In the genomic region with DNA sequence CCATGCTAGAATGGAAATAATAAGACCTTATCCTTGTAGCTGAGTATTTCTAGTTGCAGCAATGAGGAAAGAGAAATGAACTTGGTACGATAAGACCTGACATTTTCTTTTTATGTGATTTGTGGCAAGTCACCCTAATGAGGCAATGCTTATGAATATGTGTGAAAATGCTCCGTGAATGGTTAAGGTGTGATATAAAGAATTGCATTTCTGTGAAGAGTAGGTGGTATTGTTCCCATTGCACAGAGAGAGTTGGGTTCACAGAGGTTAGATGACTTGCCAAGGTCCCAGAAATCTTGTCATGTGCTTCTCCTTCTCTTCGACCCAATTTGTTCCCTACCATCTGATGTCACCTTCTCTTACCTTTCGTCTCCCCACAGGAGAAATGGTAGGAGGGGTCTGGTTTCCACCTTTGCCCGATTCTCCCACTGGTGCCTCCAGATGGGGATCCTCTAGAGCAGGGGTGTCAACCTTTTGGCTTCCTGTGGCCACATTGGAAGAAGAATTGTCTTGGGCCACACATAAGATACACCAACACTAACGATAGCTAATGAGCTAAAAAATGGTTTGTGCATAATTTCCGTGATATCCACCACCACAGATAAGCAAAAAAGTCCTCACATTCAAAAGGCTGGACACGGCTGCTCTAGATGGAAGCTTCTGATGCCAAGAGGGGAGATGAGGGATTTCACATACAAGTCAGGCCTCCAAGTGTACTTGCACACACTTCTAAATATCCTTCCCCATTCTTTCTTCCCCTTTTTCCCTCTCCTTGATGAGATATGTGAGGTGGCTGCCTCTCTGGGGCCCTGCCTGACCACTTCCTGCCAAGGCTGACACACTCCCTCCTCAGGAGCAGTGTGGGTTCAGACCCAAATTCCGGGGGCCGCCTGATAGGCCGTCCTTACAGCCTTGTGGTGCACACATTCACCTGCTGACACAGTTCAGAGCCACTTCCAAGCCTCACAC, we compare ENCODE assay signal across 1 cellular context.
TF ChIP-seq lines count a peak whose summit lies in the region.

No MANE protein-coding gene starts in this region.

TF ChIP-seq in K562, 482 proteins besides CTCF, POLR2A, EP300 and RAD21 (continued from another document):
- TF ChIP-seq TEAD4 (IDR thresholded peaks at IDR 0.05; ENCODE audit: low read length) (peak; percentile 30; the same call in 1 of the 2 replicates), TEAD4 (CRISPR knock-in tag; IDR thresholded peaks at IDR 0.05; ENCODE audit: borderline replicate concordance) (no peak), E2F3 (CRISPR knock-in tag; IDR thresholded peaks at IDR 0.05) (0 out of 2 replicates have a peak, but pooled peaks have one; percentile 26), ZNF384 (IDR thresholded peaks at IDR 0.05; ENCODE audit: low read depth, low read length) (no peak), KLF6 (CRISPR knock-in tag; IDR thresholded peaks at IDR 0.05; ENCODE audit: borderline replicate concordance) (no peak), ERF (CRISPR knock-in tag; IDR thresholded peaks at IDR 0.05) (0 out of 2 replicates have a peak, but pooled peaks have one; percentile 45), GABPA (tag; conservative IDR thresholded peaks at IDR 0.05; ENCODE audit: low read depth) (peak; percentile 80), ZKSCAN3 (CRISPR knock-in tag; IDR thresholded peaks at IDR 0.05) (no peak), GABPB1 (CRISPR knock-in tag; IDR thresholded peaks at IDR 0.05) (peak; percentile 61), ZNF347 (CRISPR knock-in tag; IDR thresholded peaks at IDR 0.05; ENCODE audit: low read depth) (no peak), TOE1 (IDR thresholded peaks at IDR 0.05; ENCODE audit: borderline replicate concordance) (no peak), TOE1 (CRISPR knock-in tag; IDR thresholded peaks at IDR 0.05; ENCODE audit: borderline replicate concordance, low read depth) (no peak), RNF2 (IDR thresholded peaks at IDR 0.05) (peak; percentile 87; the same call in 1 of the 2 replicates), CREM (IDR thresholded peaks at IDR 0.05; ENCODE audit: low read depth) (0 out of 2 replicates have a peak, but pooled peaks have one; percentile 21), SPI1 (IDR thresholded peaks at IDR 0.05; ENCODE audit: borderline replicate concordance, low read depth, low read length) (peak; percentile 67; the same call in 1 of the 2 replicates), ESRRA (IDR thresholded peaks at IDR 0.05; ENCODE audit: borderline replicate concordance, low read depth) (no peak; the same call in 1 of the 2 replicates), SMARCE1 (IDR thresholded peaks at IDR 0.05) (peak; percentile 62; the same call in 1 of the 2 replicates), ZNF668 (CRISPR knock-in tag; IDR thresholded peaks at IDR 0.05) (no peak), FOSL1 (tag; conservative IDR thresholded peaks at IDR 0.05) (0 out of 2 replicates have a peak, but pooled peaks have one; percentile 12), MAZ (CRISPR knock-in tag; conservative IDR thresholded peaks at IDR 0.05 in 1 of 2, IDR thresholded peaks at IDR 0.05 in 1 of 2) (0 out of 4 replicates have a peak, but pooled peaks of 1 of the 2 experiments have one; percentile 28), YBX1 (IDR thresholded peaks at IDR 0.05) (no peak), CTBP1 (IDR thresholded peaks at IDR 0.05; ENCODE audit: borderline replicate concordance) (peak; percentile 32; the same call in 1 of the 2 replicates), SMAD4 (CRISPR knock-in tag; conservative IDR thresholded peaks at IDR 0.05) (peak; percentile 43; the same call in 1 of the 2 replicates), L3MBTL2 (IDR thresholded peaks at IDR 0.05) (peak; percentile 24; the same call in 1 of the 2 replicates)
- TF ChIP-seq, protein P1, sequence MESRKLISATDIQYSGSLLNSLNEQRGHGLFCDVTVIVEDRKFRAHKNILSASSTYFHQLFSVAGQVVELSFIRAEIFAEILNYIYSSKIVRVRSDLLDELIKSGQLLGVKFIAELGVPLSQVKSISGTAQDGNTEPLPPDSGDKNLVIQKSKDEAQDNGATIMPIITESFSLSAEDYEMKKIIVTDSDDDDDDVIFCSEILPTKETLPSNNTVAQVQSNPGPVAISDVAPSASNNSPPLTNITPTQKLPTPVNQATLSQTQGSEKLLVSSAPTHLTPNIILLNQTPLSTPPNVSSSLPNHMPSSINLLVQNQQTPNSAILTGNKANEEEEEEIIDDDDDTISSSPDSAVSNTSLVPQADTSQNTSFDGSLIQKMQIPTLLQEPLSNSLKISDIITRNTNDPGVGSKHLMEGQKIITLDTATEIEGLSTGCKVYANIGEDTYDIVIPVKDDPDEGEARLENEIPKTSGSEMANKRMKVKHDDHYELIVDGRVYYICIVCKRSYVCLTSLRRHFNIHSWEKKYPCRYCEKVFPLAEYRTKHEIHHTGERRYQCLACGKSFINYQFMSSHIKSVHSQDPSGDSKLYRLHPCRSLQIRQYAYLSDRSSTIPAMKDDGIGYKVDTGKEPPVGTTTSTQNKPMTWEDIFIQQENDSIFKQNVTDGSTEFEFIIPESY (CRISPR knock-in tag; IDR thresholded peaks at IDR 0.05): no peak
- TF ChIP-seq, protein P2, sequence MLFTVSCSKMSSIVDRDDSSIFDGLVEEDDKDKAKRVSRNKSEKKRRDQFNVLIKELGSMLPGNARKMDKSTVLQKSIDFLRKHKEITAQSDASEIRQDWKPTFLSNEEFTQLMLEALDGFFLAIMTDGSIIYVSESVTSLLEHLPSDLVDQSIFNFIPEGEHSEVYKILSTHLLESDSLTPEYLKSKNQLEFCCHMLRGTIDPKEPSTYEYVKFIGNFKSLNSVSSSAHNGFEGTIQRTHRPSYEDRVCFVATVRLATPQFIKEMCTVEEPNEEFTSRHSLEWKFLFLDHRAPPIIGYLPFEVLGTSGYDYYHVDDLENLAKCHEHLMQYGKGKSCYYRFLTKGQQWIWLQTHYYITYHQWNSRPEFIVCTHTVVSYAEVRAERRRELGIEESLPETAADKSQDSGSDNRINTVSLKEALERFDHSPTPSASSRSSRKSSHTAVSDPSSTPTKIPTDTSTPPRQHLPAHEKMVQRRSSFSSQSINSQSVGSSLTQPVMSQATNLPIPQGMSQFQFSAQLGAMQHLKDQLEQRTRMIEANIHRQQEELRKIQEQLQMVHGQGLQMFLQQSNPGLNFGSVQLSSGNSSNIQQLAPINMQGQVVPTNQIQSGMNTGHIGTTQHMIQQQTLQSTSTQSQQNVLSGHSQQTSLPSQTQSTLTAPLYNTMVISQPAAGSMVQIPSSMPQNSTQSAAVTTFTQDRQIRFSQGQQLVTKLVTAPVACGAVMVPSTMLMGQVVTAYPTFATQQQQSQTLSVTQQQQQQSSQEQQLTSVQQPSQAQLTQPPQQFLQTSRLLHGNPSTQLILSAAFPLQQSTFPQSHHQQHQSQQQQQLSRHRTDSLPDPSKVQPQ (CRISPR knock-in tag; IDR thresholded peaks at IDR 0.05; ENCODE audit: borderline replicate concordance): no peak
- TF ChIP-seq, protein P3, sequence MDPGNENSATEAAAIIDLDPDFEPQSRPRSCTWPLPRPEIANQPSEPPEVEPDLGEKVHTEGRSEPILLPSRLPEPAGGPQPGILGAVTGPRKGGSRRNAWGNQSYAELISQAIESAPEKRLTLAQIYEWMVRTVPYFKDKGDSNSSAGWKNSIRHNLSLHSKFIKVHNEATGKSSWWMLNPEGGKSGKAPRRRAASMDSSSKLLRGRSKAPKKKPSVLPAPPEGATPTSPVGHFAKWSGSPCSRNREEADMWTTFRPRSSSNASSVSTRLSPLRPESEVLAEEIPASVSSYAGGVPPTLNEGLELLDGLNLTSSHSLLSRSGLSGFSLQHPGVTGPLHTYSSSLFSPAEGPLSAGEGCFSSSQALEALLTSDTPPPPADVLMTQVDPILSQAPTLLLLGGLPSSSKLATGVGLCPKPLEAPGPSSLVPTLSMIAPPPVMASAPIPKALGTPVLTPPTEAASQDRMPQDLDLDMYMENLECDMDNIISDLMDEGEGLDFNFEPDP (CRISPR knock-in tag; IDR thresholded peaks at IDR 0.05): no peak
- TF ChIP-seq, protein P4, sequence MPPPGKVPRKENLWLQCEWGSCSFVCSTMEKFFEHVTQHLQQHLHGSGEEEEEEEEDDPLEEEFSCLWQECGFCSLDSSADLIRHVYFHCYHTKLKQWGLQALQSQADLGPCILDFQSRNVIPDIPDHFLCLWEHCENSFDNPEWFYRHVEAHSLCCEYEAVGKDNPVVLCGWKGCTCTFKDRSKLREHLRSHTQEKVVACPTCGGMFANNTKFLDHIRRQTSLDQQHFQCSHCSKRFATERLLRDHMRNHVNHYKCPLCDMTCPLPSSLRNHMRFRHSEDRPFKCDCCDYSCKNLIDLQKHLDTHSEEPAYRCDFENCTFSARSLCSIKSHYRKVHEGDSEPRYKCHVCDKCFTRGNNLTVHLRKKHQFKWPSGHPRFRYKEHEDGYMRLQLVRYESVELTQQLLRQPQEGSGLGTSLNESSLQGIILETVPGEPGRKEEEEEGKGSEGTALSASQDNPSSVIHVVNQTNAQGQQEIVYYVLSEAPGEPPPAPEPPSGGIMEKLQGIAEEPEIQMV (tag; conservative IDR thresholded peaks at IDR 0.05; ENCODE audit: low read depth): no peak
- TF ChIP-seq, protein P5, sequence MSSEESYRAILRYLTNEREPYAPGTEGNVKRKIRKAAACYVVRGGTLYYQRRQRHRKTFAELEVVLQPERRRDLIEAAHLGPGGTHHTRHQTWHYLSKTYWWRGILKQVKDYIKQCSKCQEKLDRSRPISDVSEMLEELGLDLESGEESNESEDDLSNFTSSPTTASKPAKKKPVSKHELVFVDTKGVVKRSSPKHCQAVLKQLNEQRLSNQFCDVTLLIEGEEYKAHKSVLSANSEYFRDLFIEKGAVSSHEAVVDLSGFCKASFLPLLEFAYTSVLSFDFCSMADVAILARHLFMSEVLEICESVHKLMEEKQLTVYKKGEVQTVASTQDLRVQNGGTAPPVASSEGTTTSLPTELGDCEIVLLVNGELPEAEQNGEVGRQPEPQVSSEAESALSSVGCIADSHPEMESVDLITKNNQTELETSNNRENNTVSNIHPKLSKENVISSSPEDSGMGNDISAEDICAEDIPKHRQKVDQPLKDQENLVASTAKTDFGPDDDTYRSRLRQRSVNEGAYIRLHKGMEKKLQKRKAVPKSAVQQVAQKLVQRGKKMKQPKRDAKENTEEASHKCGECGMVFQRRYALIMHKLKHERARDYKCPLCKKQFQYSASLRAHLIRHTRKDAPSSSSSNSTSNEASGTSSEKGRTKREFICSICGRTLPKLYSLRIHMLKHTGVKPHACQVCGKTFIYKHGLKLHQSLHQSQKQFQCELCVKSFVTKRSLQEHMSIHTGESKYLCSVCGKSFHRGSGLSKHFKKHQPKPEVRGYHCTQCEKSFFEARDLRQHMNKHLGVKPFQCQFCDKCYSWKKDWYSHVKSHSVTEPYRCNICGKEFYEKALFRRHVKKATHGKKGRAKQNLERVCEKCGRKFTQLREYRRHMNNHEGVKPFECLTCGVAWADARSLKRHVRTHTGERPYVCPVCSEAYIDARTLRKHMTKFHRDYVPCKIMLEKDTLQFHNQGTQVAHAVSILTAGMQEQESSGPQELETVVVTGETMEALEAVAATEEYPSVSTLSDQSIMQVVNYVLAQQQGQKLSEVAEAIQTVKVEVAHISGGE (CRISPR knock-in tag; IDR thresholded peaks at IDR 0.05): peak in 1 of 3 experiments; percentile 35; a peak in 1 of 6 replicates
- TF ChIP-seq, protein P6, sequence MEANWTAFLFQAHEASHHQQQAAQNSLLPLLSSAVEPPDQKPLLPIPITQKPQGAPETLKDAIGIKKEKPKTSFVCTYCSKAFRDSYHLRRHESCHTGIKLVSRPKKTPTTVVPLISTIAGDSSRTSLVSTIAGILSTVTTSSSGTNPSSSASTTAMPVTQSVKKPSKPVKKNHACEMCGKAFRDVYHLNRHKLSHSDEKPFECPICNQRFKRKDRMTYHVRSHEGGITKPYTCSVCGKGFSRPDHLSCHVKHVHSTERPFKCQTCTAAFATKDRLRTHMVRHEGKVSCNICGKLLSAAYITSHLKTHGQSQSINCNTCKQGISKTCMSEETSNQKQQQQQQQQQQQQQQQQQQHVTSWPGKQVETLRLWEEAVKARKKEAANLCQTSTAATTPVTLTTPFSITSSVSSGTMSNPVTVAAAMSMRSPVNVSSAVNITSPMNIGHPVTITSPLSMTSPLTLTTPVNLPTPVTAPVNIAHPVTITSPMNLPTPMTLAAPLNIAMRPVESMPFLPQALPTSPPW (CRISPR knock-in tag; IDR thresholded peaks at IDR 0.05): peak; percentile 24; the same call in 1 of the 2 replicates
- TF ChIP-seq, protein P7, sequence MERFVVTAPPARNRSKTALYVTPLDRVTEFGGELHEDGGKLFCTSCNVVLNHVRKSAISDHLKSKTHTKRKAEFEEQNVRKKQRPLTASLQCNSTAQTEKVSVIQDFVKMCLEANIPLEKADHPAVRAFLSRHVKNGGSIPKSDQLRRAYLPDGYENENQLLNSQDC (CRISPR knock-in tag; IDR thresholded peaks at IDR 0.05): no peak
- TF ChIP-seq, protein P8, sequence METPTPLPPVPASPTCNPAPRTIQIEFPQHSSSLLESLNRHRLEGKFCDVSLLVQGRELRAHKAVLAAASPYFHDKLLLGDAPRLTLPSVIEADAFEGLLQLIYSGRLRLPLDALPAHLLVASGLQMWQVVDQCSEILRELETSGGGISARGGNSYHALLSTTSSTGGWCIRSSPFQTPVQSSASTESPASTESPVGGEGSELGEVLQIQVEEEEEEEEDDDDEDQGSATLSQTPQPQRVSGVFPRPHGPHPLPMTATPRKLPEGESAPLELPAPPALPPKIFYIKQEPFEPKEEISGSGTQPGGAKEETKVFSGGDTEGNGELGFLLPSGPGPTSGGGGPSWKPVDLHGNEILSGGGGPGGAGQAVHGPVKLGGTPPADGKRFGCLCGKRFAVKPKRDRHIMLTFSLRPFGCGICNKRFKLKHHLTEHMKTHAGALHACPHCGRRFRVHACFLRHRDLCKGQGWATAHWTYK (CRISPR knock-in tag; IDR thresholded peaks at IDR 0.05): 0 out of 2 replicates have a peak, but pooled peaks have one; percentile 69
